In the genomic region with DNA sequence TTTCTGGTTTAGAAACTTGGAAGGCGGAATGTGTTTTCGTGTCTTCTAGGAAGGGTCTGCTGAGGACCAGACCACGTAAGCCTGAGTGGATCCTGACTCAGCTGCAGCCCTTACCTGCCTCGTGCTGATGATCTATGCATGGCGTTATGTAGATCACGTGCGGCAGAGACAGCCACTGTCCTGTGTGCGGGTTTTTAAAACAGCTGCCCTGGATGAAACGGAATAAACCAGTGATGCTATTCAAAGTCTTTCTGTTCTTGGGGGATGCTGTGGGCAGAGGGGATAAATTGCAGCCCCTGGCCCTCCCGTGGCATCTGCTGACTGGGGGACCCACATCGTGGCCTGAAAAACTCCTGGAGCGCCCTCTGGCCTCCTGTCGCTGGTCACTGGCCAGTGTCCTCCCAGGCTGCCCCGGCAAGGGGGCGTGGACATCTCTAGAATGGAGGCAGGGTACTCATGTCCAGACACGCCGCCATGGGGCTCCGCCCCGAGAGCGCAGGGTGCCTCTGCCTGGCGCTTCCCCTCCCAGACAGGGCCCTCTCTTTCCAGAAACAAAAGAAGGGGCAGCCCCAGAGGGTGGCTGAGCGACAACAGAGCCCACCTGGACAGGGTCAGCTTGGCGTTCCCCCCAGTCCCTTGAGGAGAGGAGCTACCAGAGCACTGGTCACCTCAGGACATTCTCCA, we compare ENCODE assay signal across 9 cellular contexts.
DNase-seq lines count a peak whose midpoint lies in the region; ATAC-seq and TF ChIP-seq lines count a peak whose summit lies in the region.
"Had no signal": no experiment of that assay in that cellular context is flagged by ENCODE, and none has a peak within 500 bp of the region (broad histone marks: within the 10 kb centered on the region; RNA-seq: fewer than 3 reads in every experiment).

No MANE protein-coding gene starts in this region.

- DNase-seq in AG10803 (ENCODE audit: low read depth): peak; percentile 8
- DNase-seq in SHP77 treated with DMSO at 0.1 percent for 48 hours (lab: John Stamatoyannopoulos, UW): peak; percentile 49
- peak; percentile 88 for DNase-seq in iPS-NIHi11 (ENCODE audit: low spot score)
- no peak for DNase-seq in HCEC 1CT
- no peak for DNase-seq in HEK293T (ENCODE audit: extremely low spot score)

- no peaks in the 10 kb centered on the region; the same call in 1 of the 2 replicates for H3K79me2 ChIP-seq in KMS-11 (ENCODE audit: insufficient read depth, low read depth)

- peak overlapping the region; percentile 80 for H3K4me2 ChIP-seq in KMS-11

- POLR2A ChIA-PET in HEK293T (lab: Yijun Ruan, JAX): no interaction called here

- no peaks in the 10 kb centered on the region for H4K20me1 ChIP-seq in KMS-11 (ENCODE audit: insufficient read depth)

- no peaks in the 10 kb centered on the region for H3K27me3 ChIP-seq in KMS-11 (ENCODE audit: insufficient read depth, low read depth)

- peak overlapping the region; percentile 62 for H3K27ac ChIP-seq in KMS-11
- H3K27ac ChIP-seq: skin epidermis had no signal

- H3K4me1 ChIP-seq in KMS-11 (ENCODE audit: low read depth, poor library complexity, severe bottlenecking): peaks cover 34% of the 10 kb centered on the region

- H3K9ac ChIP-seq in KMS-11: peak overlapping the region; percentile 48; the same call in 1 of the 2 replicates

- H3K4me3 ChIP-seq in AG10803 (ENCODE audit: low read length): no peak overlapping the region
- H3K4me3 ChIP-seq in KMS-11 (IDR thresholded peaks at IDR 0.05; ENCODE audit: insufficient read depth, low read depth, low read length): no peak overlapping the region
- H3K4me3 ChIP-seq: skin epidermis had no signal

- H3K36me3 ChIP-seq in KMS-11 (ENCODE audit: insufficient read depth): peaks cover under 1% of the 10 kb centered on the region; the same call in 1 of the 2 replicates

- no peak overlapping the region; the same call in 1 of the 2 replicates for H2AFZ ChIP-seq in KMS-11 (ENCODE audit: low read depth)

- ATAC-seq in GM21390 (IDR thresholded peaks at IDR 0.05; ENCODE audit: unreplicated experiment) (no peak), GM21576 (IDR thresholded peaks at IDR 0.05; ENCODE audit: unreplicated experiment) (no peak)

- no peak for TF ChIP-seq CTCF in AG10803 (conservative IDR thresholded peaks at IDR 0.05; ENCODE audit: low read length)
- TF ChIP-seq CTCF in KMS-11 (conservative IDR thresholded peaks at IDR 0.05; ENCODE audit: low read depth, low read length): 0 out of 2 replicates have a peak, but pooled peaks have one; percentile 17

- CTCF ChIA-PET in HEK293T (lab: Yijun Ruan, JAX): no interaction called here

TF ChIP-seq in HEK293T, 16 proteins besides CTCF, POLR2A, EP300 and RAD21:
- TF ChIP-seq LEF1 (IDR thresholded peaks at IDR 0.05; ENCODE audit: borderline replicate concordance): no peak
- no peak for TF ChIP-seq FOXA1 (IDR thresholded peaks at IDR 0.05)
- TF ChIP-seq NFRKB (IDR thresholded peaks at IDR 0.05): no peak
- no peak for TF ChIP-seq FOXM1 (IDR thresholded peaks at IDR 0.05; ENCODE audit: borderline replicate concordance)
- TF ChIP-seq ELF4 (IDR thresholded peaks at IDR 0.05): no peak
- TF ChIP-seq SP1 (IDR thresholded peaks at IDR 0.05): no peak
- TF ChIP-seq PKNOX1 (IDR thresholded peaks at IDR 0.05): no peak
- no peak for TF ChIP-seq HDGF (IDR thresholded peaks at IDR 0.05; ENCODE audit: borderline replicate concordance)
- no peak for TF ChIP-seq ZNF384 (IDR thresholded peaks at IDR 0.05)
- TF ChIP-seq CTBP1 (IDR thresholded peaks at IDR 0.05; ENCODE audit: borderline replicate concordance): no peak
- no peak for TF ChIP-seq BHLHE40 (IDR thresholded peaks at IDR 0.05; ENCODE audit: borderline replicate concordance)
- no peak for TF ChIP-seq TARDBP (IDR thresholded peaks at IDR 0.05)
- TF ChIP-seq L3MBTL2 (conservative IDR thresholded peaks at IDR 0.05): no peak
- TF ChIP-seq FOXK2 (IDR thresholded peaks at IDR 0.05): no peak
- no peak for TF ChIP-seq SUZ12 (IDR thresholded peaks at IDR 0.05)
- no peak for TF ChIP-seq ARNT (IDR thresholded peaks at IDR 0.05)

Comparison
In these comparisons a context has a peak if more than half of its experiments do, and no peak if none do; other contexts are left out.
1. DNase-seq: peak in AG10803 (single experiment), SHP77 treated with DMSO at 0.1 percent for 48 hours (single experiment) and iPS-NIHi11 (single experiment); none in HCEC 1CT (single experiment) and HEK293T (single experiment).